ENCODE assay signal across 19 cellular contexts in the genomic region with DNA sequence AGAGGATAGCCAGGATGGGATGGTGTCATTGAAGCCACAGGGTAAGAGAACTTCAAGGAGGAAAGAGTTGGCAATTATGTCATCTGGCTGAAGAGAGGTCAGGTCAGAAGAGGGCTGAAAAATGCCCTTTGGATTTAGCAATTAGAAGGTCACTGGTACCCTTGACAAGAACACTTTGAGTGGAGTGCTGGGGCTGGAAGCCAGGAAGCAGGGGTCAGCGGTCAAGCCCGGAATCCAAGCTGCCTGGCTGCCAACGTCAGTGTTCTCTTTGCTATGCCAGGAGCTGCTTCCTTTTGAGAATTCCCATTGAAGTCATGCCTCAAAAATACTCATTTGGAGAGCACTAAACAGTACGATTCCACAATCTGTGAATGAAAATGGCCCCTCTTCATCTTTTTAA.
"Had no signal": no experiment of that assay in that cellular context is flagged by ENCODE, and none has a peak within 500 bp of the region (broad histone marks: within the 10 kb centered on the region; RNA-seq: fewer than 3 reads in every experiment).

No MANE protein-coding gene starts in this region.

- H3K36me3 Mint-ChIP-seq: activated naive CD4-positive, alpha-beta T cell treated with anti-CD3 and anti-CD28 coated beads, Interleukin-2, amount 50 U/mL, for 24 hours; natural killer cell treated with Interleukin-12 subunit alpha and Interleukin-12 subunit beta and Interleukin-15 and Interleukin-18, amount 100 ng/mL, for 72 hours had no signal

- H3K4me3 Mint-ChIP-seq: activated naive CD4-positive, alpha-beta T cell treated with anti-CD3 and anti-CD28 coated beads, Interleukin-2, amount 50 U/mL, for 24 hours; dendritic cell treated with granulocyte-macrophage colony-stimulating factor and Interleukin-4, amounts not matched to agents 40 ng/mL and 50 ng/mL, for 4 days; natural killer cell treated with Interleukin-12 subunit alpha and Interleukin-12 subunit beta and Interleukin-15 and Interleukin-18, amount 100 ng/mL, for 72 hours; stimulated activated naive CD8-positive, alpha-beta T cell treated with anti-CD3 and anti-CD28 coated beads, Interleukin-15, Interleukin-2, amounts not matched to agents 100 ng/mL and 50 ng/mL, for 24 hours had no signal

- H3K27ac ChIP-seq: esophagus muscularis mucosa, gastroesophageal sphincter, skin epidermis, suprapubic skin, VCaP had no signal

- DNase-seq: activated CD4-positive, alpha-beta T cell treated with anti-CD3 and anti-CD28 coated beads, Interleukin-2, amount 50 U/mL, for 4 hours; activated gamma-delta T cell; effector memory CD4-positive, alpha-beta T cell; mesendoderm; stimulated activated CD4-positive, alpha-beta T cell treated with anti-CD3 and anti-CD28 coated beads, Interleukin-15, amount 100 ng/mL, for 24 hours; stimulated activated CD4-positive, alpha-beta T cell treated with anti-CD3 and anti-CD28 coated beads, Interleukin-2, amount 100 ng/mL, for 48 hours; SW 1271; T-helper 2 cell; trophoblast cell had no signal

- ATAC-seq: gastroesophageal sphincter; left colon; natural killer cell treated with Interleukin-12 subunit alpha and Interleukin-12 subunit beta and Interleukin-15 and Interleukin-18, amount 100 ng/mL, for 72 hours had no signal

- H3K4me1 ChIP-seq: suprapubic skin had no signal

- H3K9me3 ChIP-seq: esophagus muscularis mucosa, gastroesophageal sphincter, suprapubic skin had no signal

- H3K36me3 ChIP-seq: esophagus muscularis mucosa, gastroesophageal sphincter, suprapubic skin had no signal

- H3K27me3 Mint-ChIP-seq: activated naive CD4-positive, alpha-beta T cell treated with anti-CD3 and anti-CD28 coated beads, Interleukin-2, amount 50 U/mL, for 24 hours had no signal

- H3K27ac Mint-ChIP-seq: activated naive CD4-positive, alpha-beta T cell treated with anti-CD3 and anti-CD28 coated beads, Interleukin-2, amount 50 U/mL, for 24 hours; dendritic cell treated with granulocyte-macrophage colony-stimulating factor and Interleukin-4, amounts not matched to agents 40 ng/mL and 50 ng/mL, for 4 days; natural killer cell treated with Interleukin-12 subunit alpha and Interleukin-12 subunit beta and Interleukin-15 and Interleukin-18, amount 100 ng/mL, for 72 hours; stimulated activated naive CD8-positive, alpha-beta T cell treated with anti-CD3 and anti-CD28 coated beads, Interleukin-15, Interleukin-2, amounts not matched to agents 100 ng/mL and 50 ng/mL, for 24 hours had no signal

- H3K9me3 Mint-ChIP-seq: activated naive CD4-positive, alpha-beta T cell treated with anti-CD3 and anti-CD28 coated beads, Interleukin-2, amount 50 U/mL, for 24 hours; dendritic cell treated with granulocyte-macrophage colony-stimulating factor and Interleukin-4, amounts not matched to agents 40 ng/mL and 50 ng/mL, for 4 days; natural killer cell treated with Interleukin-12 subunit alpha and Interleukin-12 subunit beta and Interleukin-15 and Interleukin-18, amount 100 ng/mL, for 72 hours; stimulated activated naive CD8-positive, alpha-beta T cell treated with anti-CD3 and anti-CD28 coated beads, Interleukin-15, Interleukin-2, amounts not matched to agents 100 ng/mL and 50 ng/mL, for 24 hours had no signal

- H3K4me1 Mint-ChIP-seq: activated naive CD4-positive, alpha-beta T cell treated with anti-CD3 and anti-CD28 coated beads, Interleukin-2, amount 50 U/mL, for 24 hours had no signal

- H3K27me3 ChIP-seq: esophagus muscularis mucosa, gastroesophageal sphincter, suprapubic skin had no signal

- H3K4me3 ChIP-seq: esophagus muscularis mucosa, gastroesophageal sphincter, skin epidermis, suprapubic skin had no signal
